ENCODE assay signal across 13 cellular contexts in genomic region chr7:31814187-31814586, GRCh38.
DNase-seq lines count a peak whose midpoint lies in the region; ATAC-seq and TF ChIP-seq lines count a peak whose summit lies in the region.
"Had no signal": no experiment of that assay in that cellular context is flagged by ENCODE, and none has a peak within 500 bp of the region (broad histone marks: within the 10 kb centered on the region; RNA-seq: fewer than 3 reads in every experiment).

No MANE protein-coding gene starts in this region.

- no CpG with 5 or more reads among the region's 3 CpGs for WGBS in H9 (ENCODE audit: extremely low coverage, insufficient read length, low lambda C conversion rate)
- 84% methylated on average over 3 of the region's 3 CpGs for WGBS in hepatocyte (ENCODE audit: low lambda C conversion rate, missing lambda C conversion rate)
- WGBS in neuronal stem cell (ENCODE audit: extremely low coverage in 2 of 2, insufficient read length in 2 of 2, insufficient replicate concordance in 1 of 2), 2 donors, result no CpG with 5 or more reads among the region's 3 CpGs

- H3K79me2 ChIP-seq in H9 (ENCODE audit: insufficient read depth, low read length) (no peaks in the 10 kb centered on the region), hepatocyte (no peaks in the 10 kb centered on the region)

- DNase-seq in AG09309 (ENCODE audit: low read depth), result no peak
- no peak for DNase-seq in H9
- DNase-seq in WERI-Rb-1, result peak; percentile 18
- DNase-seq in hepatocyte (ENCODE audit: low spot score), result no peak
- DNase-seq in effector CD4-positive, alpha-beta T cell, result no peak
- no peak for DNase-seq in neuronal stem cell (ENCODE audit: low spot score)
- DNase-seq in NCI-H187 treated with DMSO at 0.1 percent for 48 hours (lab: John Stamatoyannopoulos, UW), result no peak
- DNase-seq: activated CD4-positive, alpha-beta T cell treated with anti-CD3 and anti-CD28 coated beads for 48 hours; activated naive CD4-positive, alpha-beta T cell treated with anti-CD3 and anti-CD28 coated beads for 36 hours; NCI-H1436 treated with DMSO at 0.1 percent for 48 hours had no signal

- H3K18ac ChIP-seq in H9 (ENCODE audit: insufficient read length, low read depth, low read length) (no peak overlapping the region), neuronal stem cell (ENCODE audit: low read length) (no peak overlapping the region)

- TF ChIP-seq CTCF in AG09309 (IDR thresholded peaks at IDR 0.05; ENCODE audit: control insufficient read depth, insufficient read depth, low read depth, low read length, missing control alignments) (peak; percentile 25), H9 (conservative IDR thresholded peaks at IDR 0.05) (peak; percentile 69), WERI-Rb-1 (IDR thresholded peaks at IDR 0.05; ENCODE audit: low read depth, low read length) (no peak), hepatocyte (IDR thresholded peaks at IDR 0.05; ENCODE audit: poor library complexity) (peak; percentile 40)

- no peaks in the 10 kb centered on the region for H3K36me3 Mint-ChIP-seq in H9 (ENCODE audit: insufficient read depth in 1 of 3, low read depth in 3 of 3)

- peaks cover 29% of the 10 kb centered on the region for H3K27me3 Mint-ChIP-seq in H9 (ENCODE audit: low read depth)

- no peak overlapping the region for H2BK15ac ChIP-seq in H9 (ENCODE audit: low read depth, low read length)
- no peak overlapping the region for H2BK15ac ChIP-seq in neuronal stem cell (ENCODE audit: low read length)

- H3K9me3 Mint-ChIP-seq in H9, result no peaks in the 10 kb centered on the region

- H3K79me1 ChIP-seq in H9 (ENCODE audit: insufficient read depth, low read depth, low read length, poor library complexity, severe bottlenecking) (no peaks in the 10 kb centered on the region), neuronal stem cell (ENCODE audit: low read depth, low read length) (no peaks in the 10 kb centered on the region)

- no peak overlapping the region for H2BK5ac ChIP-seq in H9 (ENCODE audit: insufficient read length, low read length)
- no peak overlapping the region for H2BK5ac ChIP-seq in neuronal stem cell (ENCODE audit: low read length)

- H3K27me3 ChIP-seq in H9 (ENCODE audit: insufficient read depth, low read length) (no peaks in the 10 kb centered on the region), WERI-Rb-1 (ENCODE audit: insufficient read depth, low read depth, severe bottlenecking) (no peaks in the 10 kb centered on the region), hepatocyte (no peaks in the 10 kb centered on the region), neuronal stem cell (ENCODE audit: control insufficient read depth in 3 of 3, insufficient read depth in 3 of 3, low read depth in 1 of 3, low read length in 3 of 3) (no peaks in the 10 kb centered on the region)
- H3K27me3 ChIP-seq: right atrium auricular region had no signal

- H3K27ac ChIP-seq in H9 (ENCODE audit: insufficient read length, low read depth, low read length) (no peak overlapping the region), WERI-Rb-1 (no peak overlapping the region), hepatocyte (no peak overlapping the region), neuronal stem cell (replicated peaks; ENCODE audit: low read length) (no peak overlapping the region)
- H3K27ac ChIP-seq: right atrium auricular region had no signal

- H2BK12ac ChIP-seq in H9 (ENCODE audit: insufficient read length, low read depth, low read length), result no peak overlapping the region
- H2BK12ac ChIP-seq in neuronal stem cell (ENCODE audit: low read length), result no peak overlapping the region

- no peak overlapping the region for H3K27ac Mint-ChIP-seq in H9
- H3K27ac Mint-ChIP-seq: activated naive CD4-positive, alpha-beta T cell treated with anti-CD3 and anti-CD28 coated beads for 36 hours had no signal

- H2AFZ ChIP-seq in H9 (ENCODE audit: low read length), result no peak overlapping the region
- H2AFZ ChIP-seq in hepatocyte, result no peak overlapping the region
- no peak overlapping the region for H2AFZ ChIP-seq in neuronal stem cell (ENCODE audit: low read length)

- H2BK120ac ChIP-seq in H9 (ENCODE audit: low read depth, low read length, poor library complexity, severe bottlenecking) (no peak overlapping the region), neuronal stem cell (ENCODE audit: low read depth, low read length) (no peak overlapping the region)

- ATAC-seq in HG03097 (IDR thresholded peaks at IDR 0.05; ENCODE audit: low FRiP score, unreplicated experiment), result no peak
- ATAC-seq: Right ventricle myocardium inferior had no signal

- no peak overlapping the region for H3K4ac ChIP-seq in H9 (ENCODE audit: low read depth, low read length)
- H3K4ac ChIP-seq in neuronal stem cell (ENCODE audit: low read length), result no peak overlapping the region

- H3K9me2 ChIP-seq in hepatocyte (replicated peaks; ENCODE audit: insufficient read depth), result no peaks in the 10 kb centered on the region

- H4K5ac ChIP-seq in H9 (ENCODE audit: insufficient read length, low read depth, low read length), result no peak overlapping the region

- H4K8ac ChIP-seq in H9 (replicated peaks; ENCODE audit: insufficient read length, low read depth, low read length) (no peak overlapping the region), neuronal stem cell (ENCODE audit: low read depth, low read length) (no peak overlapping the region)

- H3T11ph ChIP-seq in H9 (ENCODE audit: low read length), result no peak overlapping the region

- no peaks in the 10 kb centered on the region for H3K23me2 ChIP-seq in H9 (ENCODE audit: insufficient read length, low read depth, low read length, poor library complexity, severe bottlenecking)

- no peak overlapping the region for H3K4me3 Mint-ChIP-seq in H9
- H3K4me3 Mint-ChIP-seq: activated naive CD4-positive, alpha-beta T cell treated with anti-CD3 and anti-CD28 coated beads for 36 hours had no signal

- no peak overlapping the region for H3K56ac ChIP-seq in H9 (ENCODE audit: insufficient read length, low read depth, low read length)

- no peak overlapping the region for H2BK20ac ChIP-seq in H9 (ENCODE audit: low read depth, low read length, poor library complexity, severe bottlenecking)

- H4K91ac ChIP-seq in H9 (ENCODE audit: insufficient read length, low read depth, low read length) (no peak overlapping the region), neuronal stem cell (ENCODE audit: low read depth, low read length, poor library complexity) (no peak overlapping the region)

- no peaks in the 10 kb centered on the region for H3K4me1 Mint-ChIP-seq in H9

- H3K4me2 ChIP-seq in H9 (ENCODE audit: insufficient read depth, insufficient read length, low read length) (no peak overlapping the region), hepatocyte (no peak overlapping the region), neuronal stem cell (ENCODE audit: insufficient read depth, low read length, poor library complexity, severe bottlenecking) (no peak overlapping the region)

- H3K23ac ChIP-seq in H9 (ENCODE audit: insufficient read length, low read depth, low read length) (no peak overlapping the region), neuronal stem cell (ENCODE audit: low read depth, low read length, poor library complexity) (no peak overlapping the region)

- H3K4me3 ChIP-seq in AG09309 (ENCODE audit: control insufficient read depth, low read depth, low read length) (no peak overlapping the region), WERI-Rb-1 (ENCODE audit: low read depth, low read length) (no peak overlapping the region), hepatocyte (no peak overlapping the region), neuronal stem cell (ENCODE audit: low read length in 2 of 2) (no peak overlapping the region)
- H3K4me3 ChIP-seq: right atrium auricular region had no signal

- H3K14ac ChIP-seq in H9 (ENCODE audit: insufficient read depth, low read length) (no peak overlapping the region), neuronal stem cell (ENCODE audit: low read length) (no peak overlapping the region)

- no peak overlapping the region for H3K9ac ChIP-seq in H9 (ENCODE audit: extremely low read depth, insufficient read length, low read length)
- no peak overlapping the region for H3K9ac ChIP-seq in neuronal stem cell (ENCODE audit: low read depth, low read length, poor library complexity)

- H3K9me3 ChIP-seq in H9 (ENCODE audit: control insufficient read depth, low read depth, low read length) (no peaks in the 10 kb centered on the region), WERI-Rb-1 (ENCODE audit: severe bottlenecking) (no peaks in the 10 kb centered on the region), hepatocyte (ENCODE audit: low read depth) (no peaks in the 10 kb centered on the region), neuronal stem cell (replicated peaks in 1 of 2; ENCODE audit: control insufficient read depth in 2 of 2, insufficient read depth in 1 of 2, low read depth in 1 of 2, low read length in 2 of 2) (no peaks in the 10 kb centered on the region)
- H3K9me3 ChIP-seq: right atrium auricular region had no signal

- H3K4me1 ChIP-seq in H9 (ENCODE audit: insufficient read depth, low read length) (no peaks in the 10 kb centered on the region), hepatocyte (ENCODE audit: insufficient read depth) (no peaks in the 10 kb centered on the region), neuronal stem cell (ENCODE audit: control insufficient read depth in 2 of 2, insufficient read depth in 1 of 2, low read depth in 1 of 2, low read length in 2 of 2) (peaks cover 0 to 4% of the 10 kb centered on the region in 2 donors)
- H3K4me1 ChIP-seq: right atrium auricular region had no signal

- no peak overlapping the region for H2AK5ac ChIP-seq in H9 (ENCODE audit: insufficient read length, low read length)
- H2AK5ac ChIP-seq in neuronal stem cell (ENCODE audit: low read depth, low read length), result no peak overlapping the region

- no peaks in the 10 kb centered on the region for H4K20me1 ChIP-seq in H9 (ENCODE audit: control insufficient read depth, insufficient read depth, insufficient read length)
- H4K20me1 ChIP-seq in hepatocyte (ENCODE audit: insufficient read depth, poor library complexity, severe bottlenecking), result no peaks in the 10 kb centered on the region

- H3K36me3 ChIP-seq in WERI-Rb-1 (peaks cover 8% of the 10 kb centered on the region), hepatocyte (replicated peaks; ENCODE audit: insufficient read depth, low read depth) (no peaks in the 10 kb centered on the region), neuronal stem cell (replicated peaks in 1 of 2; ENCODE audit: control insufficient read depth in 2 of 2, insufficient read depth in 2 of 2, low read length in 2 of 2) (no peaks in the 10 kb centered on the region)
